ENCODE assay signal across 29 cellular contexts in the genomic region with DNA sequence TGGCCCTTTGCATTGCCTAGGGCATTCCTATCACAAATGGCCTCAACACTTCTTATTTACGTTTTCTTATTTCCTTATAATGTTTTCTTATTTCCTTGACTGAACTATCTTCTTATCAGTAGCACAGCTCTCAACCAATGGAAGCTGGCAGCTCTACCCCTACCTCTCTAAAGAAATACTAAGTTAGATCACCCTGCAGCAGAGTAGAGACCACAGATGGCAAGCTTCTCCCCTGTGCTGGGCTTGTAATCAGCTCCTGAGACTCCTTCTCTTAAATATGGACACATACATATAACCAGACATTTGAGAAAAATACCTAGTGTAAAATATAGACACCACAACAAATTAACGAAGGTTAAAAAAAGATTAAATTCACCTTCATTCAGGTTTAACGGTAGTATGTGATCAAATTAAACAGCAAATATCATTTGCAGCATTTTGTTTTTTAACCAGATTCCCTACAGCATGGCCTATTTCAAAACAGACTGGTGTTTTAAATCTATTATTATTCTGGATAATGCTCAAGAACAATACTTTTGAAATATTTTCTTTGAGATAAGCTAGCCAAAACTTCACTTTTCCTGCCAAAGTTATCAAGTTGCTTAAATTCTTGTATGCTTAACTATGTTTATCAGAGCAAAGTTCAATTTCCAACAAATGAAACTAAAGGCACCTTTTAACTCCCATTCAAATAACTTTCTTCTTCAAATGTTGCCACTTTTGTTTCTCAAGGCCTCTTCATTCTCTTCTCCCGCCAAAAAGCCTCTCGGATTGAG. TPM values are rescaled to one million over a fixed set of nuclear protein-coding genes. Genes with fewer than 3 reads are reported as not detected.
A peak's percentile ranks its signal among the peaks of the same experiment; 100 is the strongest.
DNase-seq lines count a peak whose midpoint lies in the region; ATAC-seq and TF ChIP-seq lines count a peak whose summit lies in the region.
"Had no signal": no experiment of that assay in that cellular context is flagged by ENCODE, and none has a peak within 500 bp of the region (broad histone marks: within the 10 kb centered on the region; RNA-seq: fewer than 3 reads in every experiment).

No MANE protein-coding gene starts in this region.

- H3K27me3 ChIP-seq in right cardiac atrium (ENCODE audit: control insufficient read depth, insufficient read depth), result no peaks in the 10 kb centered on the region
- no peaks in the 10 kb centered on the region for H3K27me3 ChIP-seq in right atrium auricular region
- H3K27me3 ChIP-seq in aorta (ENCODE audit: control insufficient read depth in 1 of 2, insufficient read depth in 2 of 2, low read length in 1 of 2), result no peaks in the 10 kb centered on the region
- H3K27me3 ChIP-seq: cardiac muscle cell, gastrocnemius medialis, neural progenitor cell, Peyer's patch, suprapubic skin had no signal

- TF ChIP-seq CTCF in right atrium auricular region (IDR thresholded peaks at IDR 0.05), result no peak

- H3K9me3 ChIP-seq in right cardiac atrium (ENCODE audit: control insufficient read depth, low read length) (no peaks in the 10 kb centered on the region), right atrium auricular region (no peaks in the 10 kb centered on the region), aorta (ENCODE audit: control insufficient read depth, low read length) (no peaks in the 10 kb centered on the region)
- H3K9me3 ChIP-seq: gastrocnemius medialis, suprapubic skin had no signal

- intact Hi-C loops in right cardiac atrium (cut with DNase I), result no loop called here
- intact Hi-C loops in aorta (cut with DNase I), result loop anchor here in 1 of 2 donors (10.0 kb wide), 1 partner anchor 51 kb away; the partner anchor contains the start of gene SLC41A2

- 56% methylated on average over 5 of the region's 5 CpGs for WGBS in right cardiac atrium
- 1 to 5% methylated on average over 5 of the region's 5 CpGs for WGBS in aorta, 2 donors

- H3K4me3 ChIP-seq in right cardiac atrium (ENCODE audit: low read length) (no peak overlapping the region), right atrium auricular region (no peak overlapping the region), aorta (ENCODE audit: low read length in 2 of 2) (no peak overlapping the region)
- H3K4me3 ChIP-seq: cardiac muscle cell, gastrocnemius medialis, neural progenitor cell, Peyer's patch, suprapubic skin had no signal

- no peaks in the 10 kb centered on the region for H3K4me1 ChIP-seq in right cardiac atrium (ENCODE audit: control insufficient read depth, insufficient read depth, low read length)
- H3K4me1 ChIP-seq in right atrium auricular region, result peaks cover 0 to 6% of the 10 kb centered on the region in 2 donors
- peaks cover 4 to 7% of the 10 kb centered on the region in 2 donors for H3K4me1 ChIP-seq in aorta (ENCODE audit: control insufficient read depth in 1 of 2, insufficient read depth in 2 of 2, low read length in 2 of 2)
- H3K4me1 ChIP-seq: gastrocnemius medialis, neural progenitor cell, Peyer's patch, suprapubic skin had no signal

- no peak overlapping the region for H3K27ac ChIP-seq in right cardiac atrium (ENCODE audit: low read length)
- H3K27ac ChIP-seq in right atrium auricular region, result no peak overlapping the region
- peak overlapping the region; percentile 76 to 80 for H3K27ac ChIP-seq in aorta (ENCODE audit: low read depth in 1 of 2, low read length in 2 of 2)
- H3K27ac ChIP-seq: cardiac muscle cell, gastrocnemius medialis, neural progenitor cell, Peyer's patch, suprapubic skin had no signal

- DNase-seq in right cardiac atrium (no peak), right atrium auricular region (ENCODE audit: low spot score) (no peak), fibroblast of peridontal ligament (ENCODE audit: extremely low read depth) (peak; percentile 19), medulla oblongata (ENCODE audit: extremely low spot score) (peak; percentile 2), aorta (no peak), MV-4-11 (lab: John Stamatoyannopoulos, UW) (no peak), NCI-H524 treated with DMSO at 0.1 percent for 48 hours (lab: John Stamatoyannopoulos, UW) (no peak)
- DNase-seq: 8988T; activated CD4-positive, alpha-beta memory T cell treated with anti-CD3 and anti-CD28 coated beads for 36 hours; activated CD4-positive, alpha-beta T cell treated with anti-CD3 and anti-CD28 coated beads for 1 hour; activated naive CD4-positive, alpha-beta T cell; Calu3; cortex of kidney; DMS79; effector memory CD8-positive, alpha-beta T cell; gastrocnemius medialis; H9; hippocampal formation; mesenchymal stem cell; NCI-H1436 treated with DMSO at 0.1 percent for 48 hours; NCI-H774; Peyer's patch; SHP77; stimulated activated CD4-positive, alpha-beta T cell treated with anti-CD3 and anti-CD28 coated beads, Interleukin-15, amount 100 ng/mL, for 24 hours had no signal

- H3K36me3 ChIP-seq in right atrium auricular region, result no peaks in the 10 kb centered on the region
- no peaks in the 10 kb centered on the region for H3K36me3 ChIP-seq in aorta (ENCODE audit: control insufficient read depth in 1 of 2, insufficient read depth in 2 of 2, low read length in 1 of 2)
- H3K36me3 ChIP-seq: cardiac muscle cell, gastrocnemius medialis, neural progenitor cell, Peyer's patch, suprapubic skin had no signal

- ATAC-seq in right cardiac atrium, result peak; percentile 47 to 50
- peak; percentile 54 for ATAC-seq in aorta (ENCODE audit: low FRiP score)
- ATAC-seq in HG02938 (IDR thresholded peaks at IDR 0.05; ENCODE audit: unreplicated experiment), result no peak
- ATAC-seq: effector memory CD8-positive, alpha-beta T cell; gastrocnemius medialis; stimulated activated memory B cell treated with anti-CD40 and anti-IgM and Interleukin-4, amounts not matched to agents 10 μg/mL and 1 μg/mL and 100 μg/mL, for 72 hours had no signal

RNA-seq across cellular contexts. Expression of gene SLC41A2, which starts 54.3 kb away (rescaled TPM):
- total RNA-seq in right cardiac atrium, result 10 to 100 TPM in 2 of 4 donors, 1 to 10 TPM in 2; 7.2 to 15.7 (median 10.1) TPM
- 1.2 TPM for polyA plus RNA-seq in right cardiac atrium
- total RNA-seq in right atrium auricular region, result 10 to 100 TPM; 12.0 to 17.5 TPM
- 100 to 1,000 TPM in 1 of 2 donors, 10 to 100 TPM in 1; 96.4 to 106 TPM for total RNA-seq in aorta
- 10 to 100 TPM; 10.8 to 27.4 TPM for polyA plus RNA-seq in aorta

Comparison
In these comparisons a context has a peak if more than half of its experiments do, and no peak if none do; other contexts are left out.
1. DNase-seq: peak in fibroblast of peridontal ligament (single experiment) and medulla oblongata (single experiment); none in right cardiac atrium (0 of 3), right atrium auricular region (single experiment), aorta (0 of 2), MV-4-11 (single experiment) and NCI-H524 treated with DMSO at 0.1 percent for 48 hours (single experiment).
2. H3K27ac ChIP-seq: peak in aorta (2 of 2); none in right cardiac atrium (single experiment) and right atrium auricular region (0 of 2).
3. RNA of gene SLC41A2, which starts 54.3 kb away (total RNA-seq): 96.4 to 106 TPM in aorta; 12.0 to 17.5 TPM in right atrium auricular region and 7.2 to 15.7 TPM in right cardiac atrium; every median in the first group is over 4 times any median in the second.